Comparison of ENCODE assay signal across 8 cellular contexts in the genomic region with DNA sequence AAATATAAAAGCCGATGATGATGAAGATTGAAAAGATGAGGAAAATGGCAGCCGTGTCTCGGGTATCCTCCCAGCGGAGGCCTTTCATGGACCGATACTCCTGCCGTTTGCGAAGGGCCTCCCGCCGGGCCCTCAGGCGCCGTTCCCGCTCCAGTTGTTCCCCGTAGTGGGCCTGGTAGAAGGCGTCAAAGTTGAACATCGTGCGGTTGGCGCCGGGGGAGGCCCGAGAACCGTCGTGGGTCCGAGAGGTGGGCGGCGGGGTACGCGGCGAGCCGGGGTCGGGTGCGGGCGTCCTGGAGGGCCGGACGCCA. TPM values are rescaled to one million over a fixed set of nuclear protein-coding genes. Genes with fewer than 3 reads are reported as not detected.
DNase-seq lines count a peak whose midpoint lies in the region; ATAC-seq, FAIRE-seq and TF ChIP-seq lines count a peak whose summit lies in the region.

No MANE protein-coding gene starts in this region.

- peaks cover 2 to 5% of the 10 kb centered on the region in 2 donors for H3K4me1 ChIP-seq in small intestine (ENCODE audit: control insufficient read depth in 2 of 2, insufficient read depth in 1 of 2, low read depth in 1 of 2, low read length in 1 of 2)

- no peaks in the 10 kb centered on the region for H3K9me3 ChIP-seq in T-helper 17 cell (ENCODE audit: control insufficient read depth, low read length, poor library complexity, severe bottlenecking)
- no peaks in the 10 kb centered on the region for H3K9me3 ChIP-seq in small intestine (ENCODE audit: control insufficient read depth, low read depth)

- no peaks in the 10 kb centered on the region for H3K9me3 Mint-ChIP-seq in activated CD4-positive, alpha-beta T cell treated with anti-CD3 and anti-CD28 coated beads, Interleukin-2, amount 10 ng/mL, durations not matched to agents 7 days and 5 days
- H3K9me3 Mint-ChIP-seq in glutamatergic neuron (ENCODE audit: unreplicated experiment): peaks cover 10% of the 10 kb centered on the region

- H3K36me3 Mint-ChIP-seq in activated CD4-positive, alpha-beta T cell treated with anti-CD3 and anti-CD28 coated beads, Interleukin-2, amount 10 ng/mL, durations not matched to agents 7 days and 5 days (ENCODE audit: low read depth): peaks cover 24% of the 10 kb centered on the region
- H3K36me3 Mint-ChIP-seq in T-helper 17 cell (ENCODE audit: low read depth): peaks cover 2% of the 10 kb centered on the region
- H3K36me3 Mint-ChIP-seq in glutamatergic neuron (ENCODE audit: unreplicated experiment): peaks cover 4% of the 10 kb centered on the region

- ATAC-seq in T-helper 17 cell (no peak), GM18870 (IDR thresholded peaks at IDR 0.05; ENCODE audit: unreplicated experiment) (no peak)

- H3K4me1 Mint-ChIP-seq in activated CD4-positive, alpha-beta T cell treated with anti-CD3 and anti-CD28 coated beads, Interleukin-2, amount 10 ng/mL, durations not matched to agents 7 days and 5 days: peaks cover 37% of the 10 kb centered on the region
- H3K4me1 Mint-ChIP-seq in T-helper 17 cell (peaks cover 16% of the 10 kb centered on the region), glutamatergic neuron (ENCODE audit: low read depth, unreplicated experiment) (peaks cover 13% of the 10 kb centered on the region)

- POLR2A ChIA-PET in activated CD4-positive, alpha-beta T cell treated with anti-CD3 and anti-CD28 coated beads, Interleukin-2, amount 10 ng/mL, durations not matched to agents 7 days and 5 days (lab: Charles Lee): no interaction called here

- no peaks in the 10 kb centered on the region for H3K27me3 Mint-ChIP-seq in activated CD4-positive, alpha-beta T cell treated with anti-CD3 and anti-CD28 coated beads, Interleukin-2, amount 10 ng/mL, durations not matched to agents 7 days and 5 days
- H3K27me3 Mint-ChIP-seq in T-helper 17 cell (no peaks in the 10 kb centered on the region), glutamatergic neuron (ENCODE audit: unreplicated experiment) (peaks cover 3% of the 10 kb centered on the region)

- no peak for FAIRE-seq in small intestine (lab: Jason Lieb, UNC)

- peak overlapping the region; percentile 45 to 89 for H3K4me3 ChIP-seq in small intestine (ENCODE audit: low read depth in 1 of 2, low read length in 2 of 2)

- WGBS in small intestine, 3 donors: 1% methylated on average over 31 to 33 of the region's 33 CpGs

- TF ChIP-seq CTCF in glutamatergic neuron (IDR thresholded peaks at IDR 0.05; ENCODE audit: partially characterized antibody, unreplicated experiment): no peak

- H3K27ac Mint-ChIP-seq in activated CD4-positive, alpha-beta T cell treated with anti-CD3 and anti-CD28 coated beads, Interleukin-2, amount 10 ng/mL, durations not matched to agents 7 days and 5 days: peak overlapping the region; percentile 99
- peak overlapping the region; percentile 95 for H3K27ac Mint-ChIP-seq in T-helper 17 cell
- peak overlapping the region; percentile 64 for H3K27ac Mint-ChIP-seq in glutamatergic neuron (ENCODE audit: unreplicated experiment)

- H3K4me3 Mint-ChIP-seq in activated CD4-positive, alpha-beta T cell treated with anti-CD3 and anti-CD28 coated beads, Interleukin-2, amount 10 ng/mL, durations not matched to agents 7 days and 5 days: peak overlapping the region; percentile 96
- peak overlapping the region; percentile 99 for H3K4me3 Mint-ChIP-seq in T-helper 17 cell
- H3K4me3 Mint-ChIP-seq in glutamatergic neuron (ENCODE audit: unreplicated experiment): peak overlapping the region; percentile 100

- H3K27me3 ChIP-seq in small intestine (ENCODE audit: control insufficient read depth in 2 of 2, insufficient read depth in 2 of 2, low read length in 2 of 2): no peaks in the 10 kb centered on the region

- CTCF ChIA-PET in activated CD4-positive, alpha-beta T cell treated with anti-CD3 and anti-CD28 coated beads, Interleukin-2, amount 10 ng/mL, durations not matched to agents 7 days and 5 days (lab: Charles Lee): no interaction called here

- H3K36me3 ChIP-seq in small intestine (ENCODE audit: control insufficient read depth in 2 of 2, insufficient read depth in 2 of 2, low read length in 2 of 2): peaks cover 0 to 2% of the 10 kb centered on the region in 2 donors

- peak overlapping the region; percentile 70 to 71 for H3K27ac ChIP-seq in small intestine (ENCODE audit: low read depth in 1 of 2, low read length in 1 of 2)

- no peak for DNase-seq in activated CD4-positive, alpha-beta T cell treated with anti-CD3 and anti-CD28 coated beads, Interleukin-2, amount 10 ng/mL, durations not matched to agents 7 days and 5 days
- DNase-seq in activated CD4-positive, alpha-beta T cell treated with anti-CD3 and anti-CD28 coated beads, Interleukin-2, amount 50 U/mL, for 48 hours: no peak
- DNase-seq in T-helper 17 cell (no peak), glutamatergic neuron (no peak), small intestine (no peak), medulla oblongata (ENCODE audit: extremely low spot score) (no peak), RKO (ENCODE audit: low spot score) (no peak)

RNA-seq across cellular contexts. Expression of a gene that starts 0.6 kb away (rescaled TPM):
- 1 to 10 TPM; 8.7 to 9.1 TPM for total RNA-seq in activated CD4-positive, alpha-beta T cell treated with anti-CD3 and anti-CD28 coated beads, Interleukin-2, amount 10 ng/mL, durations not matched to agents 7 days and 5 days
- total RNA-seq in T-helper 17 cell (10 to 100 TPM; 10.6 to 11.5 TPM), glutamatergic neuron (ENCODE audit: unreplicated experiment) (8.4 TPM)
- 10 to 100 TPM in 1 of 3 donors, 1 to 10 TPM in 2; 6.0 to 10.4 (median 6.8) TPM for polyA plus RNA-seq in small intestine

RNA-seq across cellular contexts. Expression of a gene that starts 0.7 kb away (rescaled TPM):
- total RNA-seq in activated CD4-positive, alpha-beta T cell treated with anti-CD3 and anti-CD28 coated beads, Interleukin-2, amount 10 ng/mL, durations not matched to agents 7 days and 5 days: 10 to 100 TPM; 43.9 to 51.4 TPM
- total RNA-seq in T-helper 17 cell (10 to 100 TPM; 96.0 to 98.0 TPM), glutamatergic neuron (ENCODE audit: unreplicated experiment) (42.6 TPM)
- polyA plus RNA-seq in small intestine: 10 to 100 TPM; 37.8 to 90.0 (median 50.5) TPM

RNA-seq across cellular contexts. Expression of a gene that starts 15.1 kb away (rescaled TPM):
- total RNA-seq in activated CD4-positive, alpha-beta T cell treated with anti-CD3 and anti-CD28 coated beads, Interleukin-2, amount 10 ng/mL, durations not matched to agents 7 days and 5 days: under 1 TPM in 1 of 2 experiments, not detected in 1; 0.25 TPM
- total RNA-seq in T-helper 17 cell (under 1 TPM in 1 of 2 donors, not detected in 1; 0.76 TPM), glutamatergic neuron (ENCODE audit: unreplicated experiment) (17.2 TPM)
- 1 to 10 TPM; 2.6 to 3.8 (median 2.7) TPM for polyA plus RNA-seq in small intestine

RNA-seq across cellular contexts. Expression of a gene that starts 36.8 kb away (rescaled TPM):
- 1 to 10 TPM; 6.7 to 7.4 TPM for total RNA-seq in activated CD4-positive, alpha-beta T cell treated with anti-CD3 and anti-CD28 coated beads, Interleukin-2, amount 10 ng/mL, durations not matched to agents 7 days and 5 days
- total RNA-seq in T-helper 17 cell: 10 to 100 TPM; 18.4 to 21.2 TPM
- 119 TPM for total RNA-seq in glutamatergic neuron (ENCODE audit: unreplicated experiment)
- polyA plus RNA-seq in small intestine: 10 to 100 TPM in 2 of 3 donors, 1 to 10 TPM in 1; 9.5 to 17.7 (median 11.6) TPM

RNA-seq across cellular contexts. Expression of a gene that starts 55.9 kb away (rescaled TPM):
- 10 to 100 TPM; 13.3 to 15.6 TPM for total RNA-seq in activated CD4-positive, alpha-beta T cell treated with anti-CD3 and anti-CD28 coated beads, Interleukin-2, amount 10 ng/mL, durations not matched to agents 7 days and 5 days
- total RNA-seq in T-helper 17 cell: 10 to 100 TPM; 14.0 to 15.1 TPM
- total RNA-seq in glutamatergic neuron (ENCODE audit: unreplicated experiment): 13.9 TPM
- polyA plus RNA-seq in small intestine: 10 to 100 TPM; 53.0 to 93.3 (median 60.1) TPM

Comparison
In these comparisons a context has a peak if more than half of its experiments do, and no peak if none do; other contexts are left out.
1. RNA of a gene that starts 15.1 kb away (total RNA-seq): 17.2 TPM in glutamatergic neuron (single experiment); 0.76 TPM in T-helper 17 cell and 0.25 TPM in activated CD4-positive, alpha-beta T cell treated with anti-CD3 and anti-CD28 coated beads, Interleukin-2, amount 10 ng/mL, durations not matched to agents 7 days and 5 days; every median in the first group is over 10 times any median in the second.
2. Peak in every context shown above with its lines, with median percentiles within 50 percentile points of each other: H3K27ac Mint-ChIP-seq and H3K4me3 Mint-ChIP-seq.